34 cellular contexts compared by ENCODE assay signal in genomic region chr3:49876567-49876966, GRCh38. TPM values are rescaled to one million over a fixed set of nuclear protein-coding genes. Genes with fewer than 3 reads are reported as not detected.
"Had no signal": no experiment of that assay in that cellular context is flagged by ENCODE, and none has a peak within 500 bp of the region (broad histone marks: within the 10 kb centered on the region; RNA-seq: fewer than 3 reads in every experiment).

No MANE protein-coding gene starts in this region.

- H3K9me3 ChIP-seq: adrenal gland, body of pancreas, breast epithelium had no signal

- H3K4me3 ChIP-seq: adrenal gland, body of pancreas, breast epithelium had no signal

- H3K27ac ChIP-seq: adrenal gland, body of pancreas, brain microvascular endothelial cell, breast epithelium, VCaP had no signal

- FAIRE-seq: astrocyte, TTC549 had no signal

- ATAC-seq: activated CD8-positive, alpha-beta T cell treated with anti-CD3 and anti-CD28 coated beads for 36 hours; activated naive CD4-positive, alpha-beta T cell treated with anti-CD3 and anti-CD28 coated beads, Interleukin-2, amount 50 U/mL, for 72 hours; activated T-cell treated with anti-CD3 and anti-CD28 coated beads, Interleukin-2, amount 50 U/mL, for 72 hours; activated T-helper 17 cell treated with anti-CD3 and anti-CD28 coated beads, Interleukin-2, amount 50 U/mL, for 72 hours; body of pancreas had no signal

- H3K27me3 ChIP-seq: adrenal gland, body of pancreas, brain microvascular endothelial cell, breast epithelium had no signal

- H3K36me3 ChIP-seq: adrenal gland, brain microvascular endothelial cell, breast epithelium had no signal

- H3K4me1 ChIP-seq: adrenal gland, body of pancreas, breast epithelium had no signal

- DNase-seq: activated B cell treated with CpG ODN at 0.5 μM for 24 hours; activated CD4-positive, alpha-beta memory T cell treated with anti-CD3 and anti-CD28 coated beads for 36 hours; activated CD4-positive, alpha-beta T cell treated with anti-CD3 and anti-CD28 coated beads for 4 hours; activated CD4-positive, alpha-beta T cell treated with anti-CD3 and anti-CD28 coated beads, Interleukin-2, amount 10 ng/mL, durations not matched to agents 24 days and 14 days; activated CD4-positive, alpha-beta T cell treated with anti-CD3 and anti-CD28 coated beads, Interleukin-2, amount 50 U/mL, for 1 hour; activated CD4-positive, alpha-beta T cell treated with anti-CD3 and anti-CD28 coated beads, Interleukin-2, amount 50 U/mL, for 4 hours; activated CD4-positive, CD25-positive, alpha-beta regulatory T cell treated with anti-CD3 and anti-CD28 coated beads, Interleukin-2, amount 50 U/mL, for 72 hours; activated CD8-positive, alpha-beta memory T cell treated with anti-CD3 and anti-CD28 coated beads, Interleukin-2, amount 50 U/mL, for 4 hours; activated CD8-positive, alpha-beta T cell treated with anti-CD3 and anti-CD28 coated beads for 36 hours; activated effector memory CD4-positive, alpha-beta T cell treated with anti-CD3 and anti-CD28 coated beads, Interleukin-2, amount 50 U/mL, for 16 hours; activated gamma-delta T cell treated with Interleukin-2 at 50 U/mL for 16 hours; activated naive CD4-positive, alpha-beta T cell; activated naive CD4-positive, alpha-beta T cell treated with anti-CD3 and anti-CD28 coated beads for 36 hours; activated naive CD4-positive, alpha-beta T cell treated with anti-CD3 and anti-CD28 coated beads, Interleukin-2, amount 50 U/mL, for 16 hours; activated naive CD8-positive, alpha-beta T cell treated with anti-CD3 and anti-CD28 coated beads for 36 hours; activated T-cell treated with anti-CD3 and anti-CD28 coated beads for 4 hours; activated T-cell treated with anti-CD3 and anti-CD28 coated beads, Interleukin-2, amount 50 U/mL, for 1 hour; activated T-cell treated with anti-CD3 and anti-CD28 coated beads, Interleukin-2, amount 50 U/mL, for 4 hours; activated T-cell treated with anti-CD3 and anti-CD28 coated beads, Interleukin-2, amount 50 U/mL, for 72 hours; adrenal gland; amniotic stem cell; aorta; body of pancreas; brain microvascular endothelial cell; central memory CD4-positive, alpha-beta T cell; T-helper 2 cell; T-helper 9 cell had no signal

RNA-seq across cellular contexts. Expression of gene CAMKV, which starts 6.9 kb away (rescaled TPM):
- total RNA-seq: activated B cell treated with CpG ODN at 0.5 μM for 24 hours, aorta, body of pancreas, cardiac septum had no signal
- polyA plus RNA-seq: aorta had no signal
